ENCODE assay signal across 1 cellular context in the genomic region with DNA sequence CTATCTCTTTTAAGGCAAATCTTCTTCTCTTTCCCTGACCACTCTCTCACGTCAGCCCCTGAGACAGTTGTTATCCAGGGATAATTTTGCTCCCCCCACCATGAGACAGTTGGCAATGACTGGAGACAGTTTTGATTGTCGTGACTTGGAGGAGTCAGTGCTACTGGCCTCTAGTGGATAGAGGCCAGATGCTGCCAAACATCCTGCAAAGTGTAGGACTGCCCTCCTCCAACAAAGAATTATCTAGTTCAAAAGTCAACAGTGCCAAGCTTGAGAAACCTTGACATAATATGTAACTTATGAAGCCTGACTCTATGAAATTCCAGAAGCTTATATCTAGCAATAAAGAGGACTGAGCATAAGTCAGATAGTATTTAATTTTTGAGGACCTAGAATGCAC.
TF ChIP-seq lines count a peak whose summit lies in the region.

No MANE protein-coding gene starts in this region.

TF ChIP-seq in H1, 55 proteins besides CTCF, POLR2A, EP300 and RAD21 (continued from another document):
- TF ChIP-seq CHD2 (IDR thresholded peaks at IDR 0.05; ENCODE audit: low read length) (no peak), SRF (IDR thresholded peaks at IDR 0.05; ENCODE audit: low read depth, low read length) (no peak)
